Comparison of ENCODE assay signal across 15 cellular contexts in genomic region chr20:59931511-59932312, GRCh38. TPM values are rescaled to one million over a fixed set of nuclear protein-coding genes. Genes with fewer than 3 reads are reported as not detected.
DNase-seq lines count a peak whose midpoint lies in the region; ATAC-seq, FAIRE-seq and TF ChIP-seq lines count a peak whose summit lies in the region.
"Had no signal": no experiment of that assay in that cellular context is flagged by ENCODE, and none has a peak within 500 bp of the region (broad histone marks: within the 10 kb centered on the region; RNA-seq: fewer than 3 reads in every experiment).

No MANE protein-coding gene starts in this region.

- TF ChIP-seq CTCF in HepG2 (CRISPR knock-in tag; IDR thresholded peaks at IDR 0.05), result no peak
- no peak for TF ChIP-seq CTCF in right lobe of liver (IDR thresholded peaks at IDR 0.05)
- TF ChIP-seq CTCF in activated B cell treated with CpG ODN at 0.5 μM for 24 hours (IDR thresholded peaks at IDR 0.05), result no peak
- no peak for TF ChIP-seq CTCF in glutamatergic neuron (IDR thresholded peaks at IDR 0.05; ENCODE audit: partially characterized antibody, unreplicated experiment)
- no peak for TF ChIP-seq CTCF in stomach (IDR thresholded peaks at IDR 0.05)

- intact Hi-C loops in HepG2 (cut with micrococcal nuclease; ENCODE audit: unreplicated experiment), result no loop called here
- intact Hi-C loops in right lobe of liver (cut with DNase I), result no loop called here
- intact Hi-C loops in activated B cell treated with CpG ODN at 0.5 μM for 24 hours (cut with micrococcal nuclease), result no loop called here
- intact Hi-C loops in stomach (cut with DNase I; ENCODE audit: low total_unique reads), result no loop called here

- TF ChIP-seq RAD21 in HepG2 (CRISPR knock-in tag; IDR thresholded peaks at IDR 0.05), result no peak

- H3K36me3 Mint-ChIP-seq in activated B cell treated with CpG ODN at 0.5 μM for 24 hours (ENCODE audit: low read depth) (peaks cover 4% of the 10 kb centered on the region), glutamatergic neuron (ENCODE audit: unreplicated experiment) (no peaks in the 10 kb centered on the region)

- H3K27me3 Mint-ChIP-seq in activated B cell treated with CpG ODN at 0.5 μM for 24 hours (peaks cover 3% of the 10 kb centered on the region), glutamatergic neuron (ENCODE audit: unreplicated experiment) (no peaks in the 10 kb centered on the region)

- peaks cover 5% of the 10 kb centered on the region for H3K79me1 ChIP-seq in trophoblast cell (ENCODE audit: low read length)

- H2AFZ ChIP-seq in HepG2 (ENCODE audit: low read length) (no peak overlapping the region), trophoblast cell (ENCODE audit: insufficient read depth, low read length, poor library complexity) (no peak overlapping the region)

- no peak overlapping the region for H3K23ac ChIP-seq in trophoblast cell (ENCODE audit: low read length)

- H3K9ac ChIP-seq in HepG2 (ENCODE audit: insufficient read depth, low read depth, low read length) (no peak overlapping the region), trophoblast cell (ENCODE audit: low read length) (no peak overlapping the region)

- no peak overlapping the region for H3K4me2 ChIP-seq in HepG2 (ENCODE audit: low read depth, low read length)
- H3K4me2 ChIP-seq in trophoblast cell (ENCODE audit: low read length), result no peak overlapping the region

- in situ Hi-C loops in HepG2 (cut with HindIII; ENCODE audit: extremely low pct_ligation_motif_present, low pct_unique_long_range_greater_than_20kb), result no loop called here

- no peak overlapping the region for H2BK120ac ChIP-seq in trophoblast cell (ENCODE audit: insufficient read depth, low read length, poor library complexity)

- no TSS peak for BruUV-seq in HepG2 (replicated peaks; lab: Mats Ljungman, UMichigan)

- no peak for ATAC-seq in HepG2
- no peak for ATAC-seq in right lobe of liver
- no peak for ATAC-seq in activated B cell treated with CpG ODN at 0.5 μM for 24 hours (ENCODE audit: low read depth)
- ATAC-seq in GM21723 (IDR thresholded peaks at IDR 0.05; ENCODE audit: unreplicated experiment), result no peak
- ATAC-seq: heart right ventricle, upper lobe of right lung had no signal

- H4K91ac ChIP-seq in trophoblast cell (ENCODE audit: low read depth, low read length), result no peak overlapping the region

- TF ChIP-seq EP300 in HepG2 (IDR thresholded peaks at IDR 0.05; ENCODE audit: low read depth in 2 of 2, low read length in 2 of 2) (no peak), HepG2 (CRISPR knock-in tag; IDR thresholded peaks at IDR 0.05; ENCODE audit: borderline replicate concordance) (no peak), stomach (IDR thresholded peaks at IDR 0.05) (no peak)

- H4K8ac ChIP-seq in trophoblast cell (ENCODE audit: low read depth, low read length), result no peak overlapping the region

- 44% methylated on average over 9 of the region's 9 CpGs for WGBS in HepG2 (ENCODE audit: low lambda C conversion rate)
- 78% methylated on average over 9 of the region's 9 CpGs for whole genome bisulfite sequencing in right lobe of liver (ENCODE audit: insufficient coverage, low coverage, low lambda C conversion rate, missing lambda C conversion rate)
- 27 to 60% (median 50%) methylated on average over 9 of the region's 9 CpGs for WGBS in stomach, 5 donors
- WGBS in trophoblast cell (ENCODE audit: extremely low coverage, insufficient coverage, insufficient read length), result no CpG with 5 or more reads among the region's 9 CpGs

- H3K36me3 ChIP-seq in HepG2 (replicated peaks in 1 of 2; ENCODE audit: control insufficient read depth in 1 of 2, insufficient read depth in 2 of 2, low read length in 2 of 2), result no peaks in the 10 kb centered on the region
- no peaks in the 10 kb centered on the region for H3K36me3 ChIP-seq in right lobe of liver
- H3K36me3 ChIP-seq in stomach, result no peaks in the 10 kb centered on the region
- no peaks in the 10 kb centered on the region for H3K36me3 ChIP-seq in trophoblast cell (ENCODE audit: control insufficient read depth in 1 of 2, insufficient read depth in 2 of 2, low read length in 2 of 2)
- H3K36me3 ChIP-seq: esophagus squamous epithelium, upper lobe of right lung had no signal

- H3K4ac ChIP-seq in trophoblast cell (ENCODE audit: low read depth, low read length), result no peak overlapping the region

- H3K18ac ChIP-seq in trophoblast cell (ENCODE audit: low read length), result no peak overlapping the region

- H3K4me1 Mint-ChIP-seq in activated B cell treated with CpG ODN at 0.5 μM for 24 hours (peaks cover 7% of the 10 kb centered on the region), glutamatergic neuron (ENCODE audit: low read depth, unreplicated experiment) (no peaks in the 10 kb centered on the region)

- H3K27ac ChIP-seq in HepG2 (ENCODE audit: extremely low read length, insufficient read depth, low read length), result no peak overlapping the region
- H3K27ac ChIP-seq in right lobe of liver, result no peak overlapping the region
- H3K27ac ChIP-seq in stomach, result peak overlapping the region in 4 of 5 donors; percentile 19 to 75 (median 52)
- no peak overlapping the region for H3K27ac ChIP-seq in trophoblast cell (ENCODE audit: low read depth, low read length)
- H3K27ac ChIP-seq: dorsolateral prefrontal cortex, esophagus squamous epithelium, heart right ventricle, upper lobe of right lung had no signal

- no peaks in the 10 kb centered on the region for H4K20me1 ChIP-seq in HepG2 (ENCODE audit: insufficient read depth, low read length)

- H3K27me3 ChIP-seq in HepG2 (ENCODE audit: control insufficient read depth in 1 of 2, insufficient read depth in 2 of 2, low read length in 2 of 2) (no peaks in the 10 kb centered on the region), right lobe of liver (peaks cover 0 to 9% of the 10 kb centered on the region in 2 donors), stomach (no peaks in the 10 kb centered on the region), trophoblast cell (ENCODE audit: insufficient read depth, low read length) (no peaks in the 10 kb centered on the region)
- H3K27me3 ChIP-seq: dorsolateral prefrontal cortex, esophagus squamous epithelium, heart right ventricle, upper lobe of right lung had no signal

- H3K27ac Mint-ChIP-seq in activated B cell treated with CpG ODN at 0.5 μM for 24 hours (no peak overlapping the region), glutamatergic neuron (ENCODE audit: unreplicated experiment) (no peak overlapping the region)

- H3K4me3 ChIP-seq in HepG2 (replicated peaks in 1 of 3; ENCODE audit: insufficient read depth in 1 of 3, low read depth in 2 of 3, low read length in 3 of 3) (no peak overlapping the region), right lobe of liver (no peak overlapping the region), stomach (no peak overlapping the region), trophoblast cell (ENCODE audit: low read depth, low read length) (no peak overlapping the region)
- H3K4me3 ChIP-seq: esophagus squamous epithelium, heart right ventricle, upper lobe of right lung had no signal

- DNase-seq in HepG2 (ENCODE audit: low spot score), result no peak
- no peak for DNase-seq in right lobe of liver
- no peak for DNase-seq in activated B cell treated with CpG ODN at 0.5 μM for 24 hours
- no peak for DNase-seq in glutamatergic neuron
- no peak for DNase-seq in stomach
- no peak for DNase-seq in DMS 273 treated with DMSO at 0.1 percent for 48 hours (lab: John Stamatoyannopoulos, UW)
- DNase-seq in trophoblast cell, result no peak
- DNase-seq: esophagus squamous epithelium, heart right ventricle, MM.1S, NCI-H2029, NCI-H524 treated with DMSO at 0.1 percent for 48 hours had no signal

- peak overlapping the region; percentile 48 for H3K4me3 Mint-ChIP-seq in activated B cell treated with CpG ODN at 0.5 μM for 24 hours
- peak overlapping the region; percentile 67 for H3K4me3 Mint-ChIP-seq in glutamatergic neuron (ENCODE audit: unreplicated experiment)

- H2BK5ac ChIP-seq in trophoblast cell (ENCODE audit: low read depth, low read length, poor library complexity), result no peak overlapping the region

- H3K79me2 ChIP-seq in HepG2 (ENCODE audit: insufficient read depth, low read length), result no peaks in the 10 kb centered on the region
- H3K79me2 ChIP-seq in trophoblast cell (ENCODE audit: control insufficient read depth, insufficient read depth, low read length, poor library complexity), result peaks cover 3% of the 10 kb centered on the region

- peak; percentile 56 for FAIRE-seq in HepG2 (lab: Jason Lieb, UNC)

- no peak overlapping the region for H3K14ac ChIP-seq in trophoblast cell (ENCODE audit: low read length)

- TF ChIP-seq POLR2A in HepG2 (IDR thresholded peaks at IDR 0.05; ENCODE audit: insufficient read depth in 1 of 2, low read depth in 2 of 2, low read length in 2 of 2) (no peak), right lobe of liver (IDR thresholded peaks at IDR 0.05) (no peak), stomach (IDR thresholded peaks at IDR 0.05) (no peak)

- H2AK5ac ChIP-seq in trophoblast cell (ENCODE audit: low read length), result no peak overlapping the region

- H3K9me3 ChIP-seq in HepG2 (ENCODE audit: low read length), result no peaks in the 10 kb centered on the region
- no peaks in the 10 kb centered on the region for H3K9me3 ChIP-seq in right lobe of liver
- H3K9me3 ChIP-seq in stomach, result no peaks in the 10 kb centered on the region
- H3K9me3 ChIP-seq in trophoblast cell (ENCODE audit: insufficient read depth, low read depth, low read length), result peaks cover 4% of the 10 kb centered on the region
- H3K9me3 ChIP-seq: esophagus squamous epithelium, heart right ventricle, upper lobe of right lung had no signal

- H3K4me1 ChIP-seq in HepG2 (ENCODE audit: insufficient read depth, low read length) (no peaks in the 10 kb centered on the region), right lobe of liver (no peaks in the 10 kb centered on the region), stomach (peaks cover 9 to 65% (median 34%) of the 10 kb centered on the region in 4 donors), trophoblast cell (ENCODE audit: control insufficient read depth in 1 of 2, insufficient read depth in 2 of 2, low read length in 2 of 2) (peaks cover 0 to 5% of the 10 kb centered on the region in 2 experiments)

- no peaks in the 10 kb centered on the region for H3K9me3 Mint-ChIP-seq in activated B cell treated with CpG ODN at 0.5 μM for 24 hours
- H3K9me3 Mint-ChIP-seq in glutamatergic neuron (ENCODE audit: unreplicated experiment), result peaks cover 3% of the 10 kb centered on the region

- POLR2A ChIA-PET in HepG2 (lab: Yijun Ruan, JAX), result interaction anchor here (2.1 kb wide), 1 partner anchor 9 kb away, joined by 6 read pairs; the partner anchor contains the start of genes FAM217B and PPP1R3D
- POLR2A ChIA-PET in activated B cell treated with CpG ODN at 0.5 μM for 24 hours (lab: Charles Lee), result no interaction called here

- H4K12ac ChIP-seq in trophoblast cell (ENCODE audit: low read depth, low read length), result no peak overlapping the region

- CTCF ChIA-PET in HepG2 (lab: Yijun Ruan, JAX; ENCODE audit: low intra/inter-chr PET ratio, low total read pairs), result no interaction called here
- CTCF ChIA-PET in activated B cell treated with CpG ODN at 0.5 μM for 24 hours (lab: Charles Lee), result no interaction called here

- H2BK12ac ChIP-seq in trophoblast cell (ENCODE audit: low read length), result no peak overlapping the region

RNA-seq across cellular contexts. Expression of gene SYCP2, which starts 1.7 kb away (rescaled TPM):
- total RNA-seq in HepG2 (2016; rRNA removed; fragmentation: Illumina TruSeq; extraction: Trizol) (0.07 and 0.25 TPM in 2 replicates), right lobe of liver (under 1 TPM; 0.18 to 0.95 (median 0.63) TPM), activated B cell treated with CpG ODN at 0.5 μM for 24 hours (1.3 and 2.1 TPM in 2 replicates), glutamatergic neuron (ENCODE audit: unreplicated experiment) (0.69 TPM), stomach (10 to 100 TPM in 2 of 5 donors, 1 to 10 TPM in 3; 1.4 to 14.6 (median 9.8) TPM)
- total RNA-seq in HepG2 (2016; cell fraction: cytosol; rRNA removed; fragmentation: Illumina TruSeq; extraction: Trizol; ENCODE audit: low read depth), result 0.30 TPM in 1 of 2 replicates, not detected in the other
- total RNA-seq in HepG2 (2016; cell fraction: insoluble cytoplasmic fraction; rRNA removed; fragmentation: Illumina TruSeq; extraction: Trizol), result 0.15 TPM in 1 of 2 replicates, not detected in the other
- total RNA-seq in HepG2 (2016; cell fraction: membrane; rRNA removed; fragmentation: Illumina TruSeq; extraction: Trizol), result 0.03 and 0.38 TPM in 2 replicates
- total RNA-seq in HepG2 (2016; cell fraction: nucleus; rRNA removed; fragmentation: Illumina TruSeq; extraction: Trizol), result 0.25 and 1.1 TPM in 2 replicates
- polyA plus RNA-seq in HepG2 (2011; rRNA removed) (0.09 and 0.24 TPM in 2 replicates), stomach (1 to 10 TPM; 1.9 to 4.9 (median 2.3) TPM)
- 0.10 TPM in 1 of 2 replicates, not detected in the other for polyA plus RNA-seq in HepG2 (2011; cell fraction: cytosol; rRNA removed)
- 0.12 and 0.32 TPM in 2 replicates for polyA plus RNA-seq in HepG2 (2011; cell fraction: nucleus; rRNA removed)
- polyA plus RNA-seq in HepG2 (2012), result 0.07 and 0.36 TPM in 2 replicates
- not detected in 2 replicates for polyA plus RNA-seq in HepG2 (2016; cell fraction: cytosol; fragmentation: Illumina TruSeq; extraction: Trizol; ENCODE audit: low read depth)
- polyA plus RNA-seq in HepG2 (2016; cell fraction: insoluble cytoplasmic fraction; fragmentation: Illumina TruSeq; extraction: Trizol; ENCODE audit: low read depth), result not detected in 2 replicates
- polyA plus RNA-seq in HepG2 (2016; cell fraction: membrane; fragmentation: Illumina TruSeq; extraction: Trizol; ENCODE audit: low read depth), result not detected in 2 replicates
- polyA plus RNA-seq in HepG2 (2016; cell fraction: nucleus; fragmentation: Illumina TruSeq; extraction: Trizol; ENCODE audit: insufficient read depth, low read depth), result 0.53 and 0.57 TPM in 2 replicates
- polyA minus RNA-seq in HepG2 (2011; rRNA and poly(A)+ RNA removed; ENCODE audit: low replicate concordance), result not detected in 2 replicates
- not detected in 2 replicates for polyA minus RNA-seq in HepG2 (2011; cell fraction: cytosol; rRNA and poly(A)+ RNA removed)
- 1.1 and 1.3 TPM in 2 replicates for polyA minus RNA-seq in HepG2 (2011; cell fraction: nucleus; rRNA and poly(A)+ RNA removed)
- 0.67 and 0.78 TPM in 2 replicates for polyA plus RNA-seq in trophoblast cell (2013)

RNA-seq across cellular contexts. Expression of gene PPP1R3D, which starts 8.4 kb away (rescaled TPM):
- total RNA-seq in HepG2 (2016; rRNA removed; fragmentation: Illumina TruSeq; extraction: Trizol), result 3.7 and 4.0 TPM in 2 replicates
- total RNA-seq in HepG2 (2016; cell fraction: cytosol; rRNA removed; fragmentation: Illumina TruSeq; extraction: Trizol; ENCODE audit: low read depth), result 0.40 and 0.53 TPM in 2 replicates
- total RNA-seq in HepG2 (2016; cell fraction: insoluble cytoplasmic fraction; rRNA removed; fragmentation: Illumina TruSeq; extraction: Trizol), result 3.6 and 3.9 TPM in 2 replicates
- total RNA-seq in HepG2 (2016; cell fraction: membrane; rRNA removed; fragmentation: Illumina TruSeq; extraction: Trizol), result 3.1 TPM in 2 replicates
- 5.1 and 5.2 TPM in 2 replicates for total RNA-seq in HepG2 (2016; cell fraction: nucleus; rRNA removed; fragmentation: Illumina TruSeq; extraction: Trizol)
- polyA plus RNA-seq in HepG2 (2011; rRNA removed), result 1.0 and 1.2 TPM in 2 replicates
- 0.89 and 0.91 TPM in 2 replicates for polyA plus RNA-seq in HepG2 (2011; cell fraction: cytosol; rRNA removed)
- polyA plus RNA-seq in HepG2 (2011; cell fraction: nucleus; rRNA removed), result 2.7 and 3.1 TPM in 2 replicates
- polyA plus RNA-seq in HepG2 (2012), result 1.7 and 1.9 TPM in 2 replicates
- polyA plus RNA-seq in HepG2 (2016; cell fraction: cytosol; fragmentation: Illumina TruSeq; extraction: Trizol; ENCODE audit: low read depth), result 0.22 and 0.29 TPM in 2 replicates
- 2.9 and 3.0 TPM in 2 replicates for polyA plus RNA-seq in HepG2 (2016; cell fraction: insoluble cytoplasmic fraction; fragmentation: Illumina TruSeq; extraction: Trizol; ENCODE audit: low read depth)
- polyA plus RNA-seq in HepG2 (2016; cell fraction: membrane; fragmentation: Illumina TruSeq; extraction: Trizol; ENCODE audit: low read depth), result 1.1 and 1.4 TPM in 2 replicates
- polyA plus RNA-seq in HepG2 (2016; cell fraction: nucleus; fragmentation: Illumina TruSeq; extraction: Trizol; ENCODE audit: insufficient read depth, low read depth), result 3.4 and 3.9 TPM in 2 replicates
- 1.9 and 4.1 TPM in 2 replicates for polyA minus RNA-seq in HepG2 (2011; rRNA and poly(A)+ RNA removed; ENCODE audit: low replicate concordance)
- 1.3 and 3.8 TPM in 2 replicates for polyA minus RNA-seq in HepG2 (2011; cell fraction: cytosol; rRNA and poly(A)+ RNA removed)
- 8.4 and 8.7 TPM in 2 replicates for polyA minus RNA-seq in HepG2 (2011; cell fraction: nucleus; rRNA and poly(A)+ RNA removed)
- total RNA-seq in right lobe of liver, result 1 to 10 TPM in 3 of 6 experiments, under 1 TPM in 3; 0.51 to 1.6 (median 1.0) TPM
- total RNA-seq in activated B cell treated with CpG ODN at 0.5 μM for 24 hours, result 7.1 and 7.5 TPM in 2 replicates
- total RNA-seq in glutamatergic neuron (ENCODE audit: unreplicated experiment), result 1.3 TPM
- 1 to 10 TPM in 4 of 5 donors, under 1 TPM in 1; 0.58 to 7.1 (median 5.7) TPM for total RNA-seq in stomach
- 1 to 10 TPM; 2.6 to 3.8 (median 3.7) TPM for polyA plus RNA-seq in stomach
- polyA plus RNA-seq in trophoblast cell (2013), result 3.3 and 3.8 TPM in 2 replicates

RNA-seq across cellular contexts. Expression of gene FAM217B, which starts 8.5 kb away (rescaled TPM):
- total RNA-seq in HepG2 (2016; rRNA removed; fragmentation: Illumina TruSeq; extraction: Trizol), result 14.3 and 20.4 TPM in 2 replicates
- total RNA-seq in HepG2 (2016; cell fraction: cytosol; rRNA removed; fragmentation: Illumina TruSeq; extraction: Trizol; ENCODE audit: low read depth), result 1.5 and 1.8 TPM in 2 replicates
- 11.9 and 18.8 TPM in 2 replicates for total RNA-seq in HepG2 (2016; cell fraction: insoluble cytoplasmic fraction; rRNA removed; fragmentation: Illumina TruSeq; extraction: Trizol)
- total RNA-seq in HepG2 (2016; cell fraction: membrane; rRNA removed; fragmentation: Illumina TruSeq; extraction: Trizol), result 7.2 and 7.3 TPM in 2 replicates
- total RNA-seq in HepG2 (2016; cell fraction: nucleus; rRNA removed; fragmentation: Illumina TruSeq; extraction: Trizol), result 19.5 and 21.4 TPM in 2 replicates
- 7.4 and 11.1 TPM in 2 replicates for polyA plus RNA-seq in HepG2 (2011; rRNA removed)
- 4.5 and 7.3 TPM in 2 replicates for polyA plus RNA-seq in HepG2 (2011; cell fraction: cytosol; rRNA removed)
- polyA plus RNA-seq in HepG2 (2011; cell fraction: nucleus; rRNA removed), result 4.6 and 9.1 TPM in 2 replicates
- polyA plus RNA-seq in HepG2 (2012), result 5.7 and 9.1 TPM in 2 replicates
- 1.6 and 1.8 TPM in 2 replicates for polyA plus RNA-seq in HepG2 (2016; cell fraction: cytosol; fragmentation: Illumina TruSeq; extraction: Trizol; ENCODE audit: low read depth)
- 18.5 and 19.5 TPM in 2 replicates for polyA plus RNA-seq in HepG2 (2016; cell fraction: insoluble cytoplasmic fraction; fragmentation: Illumina TruSeq; extraction: Trizol; ENCODE audit: low read depth)
- 4.0 and 4.2 TPM in 2 replicates for polyA plus RNA-seq in HepG2 (2016; cell fraction: membrane; fragmentation: Illumina TruSeq; extraction: Trizol; ENCODE audit: low read depth)
- polyA plus RNA-seq in HepG2 (2016; cell fraction: nucleus; fragmentation: Illumina TruSeq; extraction: Trizol; ENCODE audit: insufficient read depth, low read depth), result 15.5 and 17.2 TPM in 2 replicates
- 4.9 and 7.4 TPM in 2 replicates for polyA minus RNA-seq in HepG2 (2011; rRNA and poly(A)+ RNA removed; ENCODE audit: low replicate concordance)
- polyA minus RNA-seq in HepG2 (2011; cell fraction: cytosol; rRNA and poly(A)+ RNA removed), result 7.1 and 7.6 TPM in 2 replicates
- polyA minus RNA-seq in HepG2 (2011; cell fraction: nucleus; rRNA and poly(A)+ RNA removed), result 25.2 and 33.8 TPM in 2 replicates
- total RNA-seq in right lobe of liver, result 1 to 10 TPM; 1.2 to 3.6 (median 2.2) TPM
- 15.1 and 18.9 TPM in 2 replicates for total RNA-seq in activated B cell treated with CpG ODN at 0.5 μM for 24 hours
- total RNA-seq in glutamatergic neuron (ENCODE audit: unreplicated experiment), result 14.8 TPM
- 10 to 100 TPM in 2 of 5 donors, 1 to 10 TPM in 3; 2.3 to 17.9 (median 8.6) TPM for total RNA-seq in stomach
- polyA plus RNA-seq in stomach, result 1 to 10 TPM; 1.6 to 2.3 (median 2.2) TPM
- polyA plus RNA-seq in trophoblast cell (2013), result 8.5 and 8.9 TPM in 2 replicates

RNA-seq across cellular contexts. Expression of gene CDH26, which starts 26.5 kb away (rescaled TPM):
- total RNA-seq in HepG2 (2016; rRNA removed; fragmentation: Illumina TruSeq; extraction: Trizol), result 0.40 and 0.45 TPM in 2 replicates
- 0.10 and 0.18 TPM in 2 replicates for total RNA-seq in HepG2 (2016; cell fraction: cytosol; rRNA removed; fragmentation: Illumina TruSeq; extraction: Trizol; ENCODE audit: low read depth)
- total RNA-seq in HepG2 (2016; cell fraction: insoluble cytoplasmic fraction; rRNA removed; fragmentation: Illumina TruSeq; extraction: Trizol), result 0.11 TPM in 1 of 2 replicates, not detected in the other
- 0.10 and 0.34 TPM in 2 replicates for total RNA-seq in HepG2 (2016; cell fraction: membrane; rRNA removed; fragmentation: Illumina TruSeq; extraction: Trizol)
- total RNA-seq in HepG2 (2016; cell fraction: nucleus; rRNA removed; fragmentation: Illumina TruSeq; extraction: Trizol), result 0.59 and 0.88 TPM in 2 replicates
- polyA plus RNA-seq in HepG2 (2011; rRNA removed), result 0.88 and 1.1 TPM in 2 replicates
- 0.11 and 0.19 TPM in 2 replicates for polyA plus RNA-seq in HepG2 (2011; cell fraction: cytosol; rRNA removed)
- polyA plus RNA-seq in HepG2 (2011; cell fraction: nucleus; rRNA removed), result 3.0 TPM in 2 replicates
- polyA plus RNA-seq in HepG2 (2012), result 0.44 and 0.67 TPM in 2 replicates
- not detected in 2 replicates for polyA plus RNA-seq in HepG2 (2016; cell fraction: cytosol; fragmentation: Illumina TruSeq; extraction: Trizol; ENCODE audit: low read depth)
- polyA plus RNA-seq in HepG2 (2016; cell fraction: insoluble cytoplasmic fraction; fragmentation: Illumina TruSeq; extraction: Trizol; ENCODE audit: low read depth), result 0.22 TPM in 1 of 2 replicates, not detected in the other
- not detected in 2 replicates for polyA plus RNA-seq in HepG2 (2016; cell fraction: membrane; fragmentation: Illumina TruSeq; extraction: Trizol; ENCODE audit: low read depth)
- polyA plus RNA-seq in HepG2 (2016; cell fraction: nucleus; fragmentation: Illumina TruSeq; extraction: Trizol; ENCODE audit: insufficient read depth, low read depth), result 1.6 and 1.8 TPM in 2 replicates
- 0.52 TPM in 1 of 2 replicates, not detected in the other for polyA minus RNA-seq in HepG2 (2011; rRNA and poly(A)+ RNA removed; ENCODE audit: low replicate concordance)
- 0.79 TPM in 1 of 2 replicates, not detected in the other for polyA minus RNA-seq in HepG2 (2011; cell fraction: cytosol; rRNA and poly(A)+ RNA removed)
- polyA minus RNA-seq in HepG2 (2011; cell fraction: nucleus; rRNA and poly(A)+ RNA removed), result 2.7 and 3.2 TPM in 2 replicates
- under 1 TPM in 5 of 6 experiments, not detected in 1; 0.07 to 0.25 (median 0.12) TPM for total RNA-seq in right lobe of liver
- total RNA-seq in activated B cell treated with CpG ODN at 0.5 μM for 24 hours, result 1.4 and 1.6 TPM in 2 replicates
- total RNA-seq in glutamatergic neuron (ENCODE audit: unreplicated experiment), result 0.76 TPM
- total RNA-seq in stomach, result 100 to 1,000 TPM in 1 of 5 donors, 1 to 10 TPM in 3, under 1 TPM in 1; 0.45 to 116 (median 5.8) TPM
- polyA plus RNA-seq in stomach, result 1 to 10 TPM in 1 of 3 donors, under 1 TPM in 1, not detected in 1; 0.25 to 6.0 TPM
- polyA plus RNA-seq in trophoblast cell (2013), result 0.23 and 0.29 TPM in 2 replicates

Comparison
In these comparisons a context has a peak if more than half of its experiments do, and no peak if none do; other contexts are left out.
1. H3K27ac ChIP-seq: peak in stomach (4 of 5); none in HepG2 (single experiment), right lobe of liver (0 of 3) and trophoblast cell (single experiment).